Comparison of ENCODE assay signal across 20 cellular contexts in the genomic region with DNA sequence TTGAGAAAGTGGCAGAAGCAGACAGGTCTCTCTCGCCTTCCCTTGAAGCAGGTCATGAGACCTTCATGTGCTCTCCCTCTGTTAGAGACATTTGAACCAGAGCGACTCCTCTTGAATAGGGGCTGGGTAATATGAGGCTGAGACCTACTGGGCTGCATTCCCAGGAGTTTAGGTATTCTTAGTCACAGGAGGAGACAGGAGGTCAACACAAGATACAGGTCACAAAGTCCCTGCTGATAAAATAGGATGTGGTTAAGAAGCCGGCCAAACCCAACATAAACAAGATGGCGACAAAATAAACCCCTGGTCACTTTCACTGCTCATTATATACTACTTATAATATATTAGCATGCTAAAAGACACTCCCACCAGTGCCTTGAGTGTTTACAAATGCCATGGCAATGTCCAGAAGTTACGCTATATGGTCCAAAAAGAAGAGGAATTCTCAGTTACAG.
"Had no signal": no experiment of that assay in that cellular context is flagged by ENCODE, and none has a peak within 500 bp of the region (broad histone marks: within the 10 kb centered on the region; RNA-seq: fewer than 3 reads in every experiment).

No MANE protein-coding gene starts in this region.

- ATAC-seq: left lobe of liver; natural killer cell treated with Interleukin-12 subunit alpha and Interleukin-12 subunit beta and Interleukin-15 and Interleukin-18, amount 100 ng/mL, for 72 hours; right lobe of liver; stimulated activated effector memory CD8-positive, alpha-beta T cell treated with anti-CD3 and anti-CD28 coated beads, Interleukin-12 subunit alpha, Interleukin-12 subunit beta, amount 100 ng/mL, for 72 hours; stimulated activated naive CD8-positive, alpha-beta T cell treated with anti-CD3 and anti-CD28 coated beads, Interleukin-15, amount 100 ng/mL, for 72 hours had no signal

- H3K79me2 ChIP-seq: parathyroid adenoma had no signal

- H3K36me3 Mint-ChIP-seq: activated naive CD4-positive, alpha-beta T cell treated with anti-CD3 and anti-CD28 coated beads, Interleukin-2, amount 50 U/mL, for 24 hours; natural killer cell treated with Interleukin-12 subunit alpha and Interleukin-12 subunit beta and Interleukin-15 and Interleukin-18, amount 100 ng/mL, for 72 hours; stimulated activated effector memory CD8-positive, alpha-beta T cell treated with anti-CD3 and anti-CD28 coated beads, Interleukin-12 subunit alpha, Interleukin-12 subunit beta, amount 100 ng/mL, for 72 hours had no signal

- H3K9me3 Mint-ChIP-seq: activated naive CD4-positive, alpha-beta T cell treated with anti-CD3 and anti-CD28 coated beads, Interleukin-2, amount 50 U/mL, for 24 hours; central memory CD8-positive, alpha-beta T cell; natural killer cell treated with Interleukin-12 subunit alpha and Interleukin-12 subunit beta and Interleukin-15 and Interleukin-18, amount 100 ng/mL, for 72 hours; stimulated activated effector memory CD8-positive, alpha-beta T cell treated with anti-CD3 and anti-CD28 coated beads, Interleukin-12 subunit alpha, Interleukin-12 subunit beta, amount 100 ng/mL, for 72 hours; stimulated activated naive CD8-positive, alpha-beta T cell treated with anti-CD3 and anti-CD28 coated beads, Interleukin-15, amount 100 ng/mL, for 72 hours had no signal

- H3K27me3 ChIP-seq: heart left ventricle, right lobe of liver, tibial nerve had no signal

- H3K4me3 ChIP-seq: heart left ventricle, right lobe of liver, skin epidermis, suprapubic skin, tibial nerve had no signal

- H3K9ac ChIP-seq: parathyroid adenoma had no signal

- H3K27ac Mint-ChIP-seq: activated naive CD4-positive, alpha-beta T cell treated with anti-CD3 and anti-CD28 coated beads, Interleukin-2, amount 50 U/mL, for 24 hours; natural killer cell treated with Interleukin-12 subunit alpha and Interleukin-12 subunit beta and Interleukin-15 and Interleukin-18, amount 100 ng/mL, for 72 hours; stimulated activated effector memory CD8-positive, alpha-beta T cell treated with anti-CD3 and anti-CD28 coated beads, Interleukin-12 subunit alpha, Interleukin-12 subunit beta, amount 100 ng/mL, for 72 hours; stimulated activated naive CD8-positive, alpha-beta T cell treated with anti-CD3 and anti-CD28 coated beads, Interleukin-15, amount 100 ng/mL, for 72 hours had no signal

- H3K36me3 ChIP-seq: heart left ventricle, right lobe of liver, suprapubic skin, tibial nerve had no signal

- H2AFZ ChIP-seq: parathyroid adenoma had no signal

- H3K4me1 Mint-ChIP-seq: activated naive CD4-positive, alpha-beta T cell treated with anti-CD3 and anti-CD28 coated beads, Interleukin-2, amount 50 U/mL, for 24 hours; central memory CD8-positive, alpha-beta T cell; stimulated activated effector memory CD8-positive, alpha-beta T cell treated with anti-CD3 and anti-CD28 coated beads, Interleukin-12 subunit alpha, Interleukin-12 subunit beta, amount 100 ng/mL, for 72 hours; stimulated activated naive CD8-positive, alpha-beta T cell treated with anti-CD3 and anti-CD28 coated beads, Interleukin-15, amount 100 ng/mL, for 72 hours had no signal

- DNase-seq: activated CD4-positive, alpha-beta T cell treated with anti-CD3 and anti-CD28 coated beads for 1 hour; activated gamma-delta T cell treated with Interleukin-2 at 50 U/mL for 16 hours; activated T-cell treated with anti-CD3 and anti-CD28 coated beads, Interleukin-2, amount 50 U/mL, for 1 hour; effector memory CD4-positive, alpha-beta T cell; heart left ventricle; mammary epithelial cell; midbrain; right lobe of liver; stimulated activated CD4-positive, alpha-beta T cell treated with anti-CD3 and anti-CD28 coated beads, Interleukin-2, amount 100 ng/mL, for 24 hours; stimulated activated naive CD8-positive, alpha-beta T cell treated with anti-CD3 and anti-CD28 coated beads, Interleukin-15, amount 100 ng/mL, for 72 hours; T-helper 1 cell had no signal

- H3K9me3 ChIP-seq: heart left ventricle, right lobe of liver, suprapubic skin, tibial nerve had no signal

- H3K4me1 ChIP-seq: parathyroid adenoma, right lobe of liver, tibial nerve had no signal

- H3K27ac ChIP-seq: heart left ventricle, parathyroid adenoma, right lobe of liver, skin epidermis, suprapubic skin, tibial nerve had no signal

- H3K4me3 Mint-ChIP-seq: activated naive CD4-positive, alpha-beta T cell treated with anti-CD3 and anti-CD28 coated beads, Interleukin-2, amount 50 U/mL, for 24 hours; central memory CD8-positive, alpha-beta T cell; natural killer cell treated with Interleukin-12 subunit alpha and Interleukin-12 subunit beta and Interleukin-15 and Interleukin-18, amount 100 ng/mL, for 72 hours; stimulated activated effector memory CD8-positive, alpha-beta T cell treated with anti-CD3 and anti-CD28 coated beads, Interleukin-12 subunit alpha, Interleukin-12 subunit beta, amount 100 ng/mL, for 72 hours; stimulated activated naive CD8-positive, alpha-beta T cell treated with anti-CD3 and anti-CD28 coated beads, Interleukin-15, amount 100 ng/mL, for 72 hours had no signal
